ENCODE assay signal across 8 cellular contexts in genomic region chr19:17214531-17215124, GRCh38. TPM values are rescaled to one million over a fixed set of nuclear protein-coding genes. Genes with fewer than 3 reads are reported as not detected.
DNase-seq lines count a peak whose midpoint lies in the region; ATAC-seq, FAIRE-seq and TF ChIP-seq lines count a peak whose summit lies in the region.

No MANE protein-coding gene starts in this region.

- TF ChIP-seq CTCF in AG09309 (IDR thresholded peaks at IDR 0.05; ENCODE audit: control insufficient read depth, insufficient read depth, low read depth, low read length, missing control alignments) (no peak), bronchial epithelial cell (IDR thresholded peaks at IDR 0.05; ENCODE audit: insufficient read depth, low read length, severe bottlenecking) (no peak)

- TF ChIP-seq POLR2A in erythroblast (IDR thresholded peaks at IDR 0.05; ENCODE audit: low read length): no peak

- H3K27ac ChIP-seq in HUES64 (ENCODE audit: low read depth, low read length) (peak overlapping the region; percentile 97), mucosa of rectum (ENCODE audit: low read depth in 2 of 2, low read length in 2 of 2) (peak overlapping the region; percentile 89 to 92)

- FAIRE-seq in bronchial epithelial cell (lab: Jason Lieb, UNC): no peak

- H3K36me3 ChIP-seq in HUES64 (ENCODE audit: insufficient read depth, low read length): peaks cover 33% of the 10 kb centered on the region
- H3K36me3 ChIP-seq in bronchial epithelial cell (ENCODE audit: control insufficient read depth, insufficient read depth, low read length): peaks cover 14% of the 10 kb centered on the region
- peaks cover 17 to 40% of the 10 kb centered on the region in 2 donors for H3K36me3 ChIP-seq in mucosa of rectum (ENCODE audit: control insufficient read depth in 2 of 2, insufficient read depth in 2 of 2, low read length in 2 of 2)

- no peak for ATAC-seq in HG02588 (IDR thresholded peaks at IDR 0.05; ENCODE audit: unreplicated experiment)

- H3K27me3 ChIP-seq in HUES64 (ENCODE audit: insufficient read depth, low read length) (no peaks in the 10 kb centered on the region), bronchial epithelial cell (ENCODE audit: control insufficient read depth, insufficient read depth, low read length) (no peaks in the 10 kb centered on the region), mucosa of rectum (ENCODE audit: control insufficient read depth in 2 of 2, insufficient read depth in 2 of 2, low read length in 2 of 2) (no peaks in the 10 kb centered on the region)

- H3K9ac ChIP-seq in HUES64 (ENCODE audit: low read depth, low read length): peak overlapping the region; percentile 97
- H3K9ac ChIP-seq in mucosa of rectum (ENCODE audit: low read depth in 1 of 2, low read length in 2 of 2): peak overlapping the region; percentile 84 to 88

- peaks cover 4% of the 10 kb centered on the region; the same call in 1 of the 2 replicates for H3K4me1 ChIP-seq in HUES64 (ENCODE audit: insufficient read depth, low read length)
- H3K4me1 ChIP-seq in mucosa of rectum (ENCODE audit: control insufficient read depth in 2 of 2, insufficient read depth in 2 of 2, low read length in 2 of 2): peaks cover 8 to 15% of the 10 kb centered on the region in 2 donors

- no peak for DNase-seq in AG09309 (ENCODE audit: low read depth)
- no peak for DNase-seq in bronchial epithelial cell (ENCODE audit: low read depth)
- DNase-seq in erythroblast (lab: John Stamatoyannopoulos, UW): no peak
- DNase-seq in DMS153 (lab: John Stamatoyannopoulos, UW): no peak
- no peak for DNase-seq in stimulated activated CD4-positive, alpha-beta T cell treated with anti-CD3 and anti-CD28 coated beads, Interleukin-2, amount 100 ng/mL, for 24 hours

- 38% methylated on average over 16 of the region's 16 CpGs for WGBS in HUES64

- H3K4me3 ChIP-seq in AG09309 (ENCODE audit: control insufficient read depth, low read depth, low read length) (peak overlapping the region; percentile 91), HUES64 (ENCODE audit: low read length) (peak overlapping the region; percentile 86), bronchial epithelial cell (ENCODE audit: low read depth, low read length) (peak overlapping the region; percentile 73), mucosa of rectum (ENCODE audit: low read length in 2 of 2) (peak overlapping the region; percentile 82 to 95)

- H3K9me3 ChIP-seq in HUES64 (ENCODE audit: insufficient read depth, low read depth, low read length) (no peaks in the 10 kb centered on the region), mucosa of rectum (ENCODE audit: control insufficient read depth in 2 of 2, low read length in 2 of 2) (no peaks in the 10 kb centered on the region)

RNA-seq across cellular contexts. Expression of gene USE1, which starts 0.5 kb away (rescaled TPM):
- polyA plus RNA-seq in HUES64 (2013, experiment 1 of 2): 10.1 TPM
- polyA plus RNA-seq in HUES64 (2013, experiment 2 of 2): 9.7 TPM
- 8.3 and 11.8 TPM in 2 replicates for total RNA-seq in bronchial epithelial cell

RNA-seq across cellular contexts. Expression of gene OCEL1, which starts 11.4 kb away (rescaled TPM):
- 15.9 TPM for polyA plus RNA-seq in HUES64 (2013, experiment 1 of 2)
- 15.9 TPM for polyA plus RNA-seq in HUES64 (2013, experiment 2 of 2)
- 2.0 and 3.2 TPM in 2 replicates for total RNA-seq in bronchial epithelial cell

RNA-seq across cellular contexts. Expression of gene NR2F6, which starts 31.1 kb away (rescaled TPM):
- polyA plus RNA-seq in HUES64 (2013, experiment 1 of 2): 64.1 TPM
- polyA plus RNA-seq in HUES64 (2013, experiment 2 of 2): 61.0 TPM
- total RNA-seq in bronchial epithelial cell: 93.8 and 124 TPM in 2 replicates

RNA-seq across cellular contexts. Expression of gene USHBP1, which starts 49.9 kb away (rescaled TPM):
- 2.3 TPM for polyA plus RNA-seq in HUES64 (2013, experiment 1 of 2)
- polyA plus RNA-seq in HUES64 (2013, experiment 2 of 2): 3.8 TPM
- 0.13 TPM in 1 of 2 replicates, not detected in the other for total RNA-seq in bronchial epithelial cell

RNA-seq across cellular contexts. Expression of gene BABAM1, which starts 52.6 kb away (rescaled TPM):
- 77.9 TPM for polyA plus RNA-seq in HUES64 (2013, experiment 1 of 2)
- 77.6 TPM for polyA plus RNA-seq in HUES64 (2013, experiment 2 of 2)
- total RNA-seq in bronchial epithelial cell: 45.8 and 60.9 TPM in 2 replicates
